Comparison of ENCODE assay signal across 7 cellular contexts in the genomic region with DNA sequence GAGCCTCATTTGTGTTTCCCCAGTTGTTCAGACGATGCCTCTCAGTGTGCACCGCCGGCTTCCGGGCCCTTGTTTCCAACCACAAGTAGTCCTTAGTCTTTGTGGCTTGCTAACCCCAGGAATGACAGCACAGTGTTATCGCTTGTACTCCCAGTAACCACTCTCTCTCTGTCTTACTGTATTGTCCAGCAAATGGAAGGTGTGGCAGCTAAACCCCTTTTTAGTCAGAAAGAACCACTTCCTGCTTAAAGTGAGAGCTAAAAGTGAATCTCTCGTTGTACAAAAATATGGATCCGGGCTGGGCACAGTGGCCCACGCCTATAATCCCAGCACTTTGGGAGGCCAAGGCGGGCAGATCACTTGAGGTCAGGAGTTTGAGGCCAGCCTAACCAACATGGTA.
DNase-seq lines count a peak whose midpoint lies in the region; ATAC-seq lines count a peak whose summit lies in the region.

No MANE protein-coding gene starts in this region.

- in situ Hi-C loops in KBM-7 (cut with MboI; ENCODE audit: low pct_unique_long_range_greater_than_20kb, low sequenced_read_pairs): no loop called here

- DNase-seq in KBM-7 (peak; percentile 4), activated T-cell treated with anti-CD3 and anti-CD28 coated beads for 4 hours (peak; percentile 10), nucleus accumbens (lab: John Stamatoyannopoulos, UW) (no peak), RPMI8226 (no peak), NOMO-1 (lab: John Stamatoyannopoulos, UW; ENCODE audit: unreplicated experiment in 2 of 2) (no peak)
- peak; percentile 79 for DNase-seq in stimulated activated CD4-positive, alpha-beta T cell treated with anti-CD3 and anti-CD28 coated beads, Interleukin-15, amount 100 ng/mL, for 24 hours

- peak; percentile 75 for ATAC-seq in GM21423 (IDR thresholded peaks at IDR 0.05; ENCODE audit: unreplicated experiment)

Comparison
In these comparisons a context has a peak if more than half of its experiments do, and no peak if none do; other contexts are left out.
1. DNase-seq: peak in KBM-7 (single experiment), activated T-cell treated with anti-CD3 and anti-CD28 coated beads for 4 hours (single experiment) and stimulated activated CD4-positive, alpha-beta T cell treated with anti-CD3 and anti-CD28 coated beads, Interleukin-15, amount 100 ng/mL, for 24 hours (single experiment); none in nucleus accumbens (0 of 56), RPMI8226 (single experiment) and NOMO-1 (0 of 2).